Comparison of ENCODE assay signal across 8 cellular contexts in genomic region chr14:92323031-92323915, GRCh38. TPM values are rescaled to one million over a fixed set of nuclear protein-coding genes. Genes with fewer than 3 reads are reported as not detected.
A peak's percentile ranks its signal among the peaks of the same experiment; 100 is the strongest.
DNase-seq lines count a peak whose midpoint lies in the region; ATAC-seq lines count a peak whose summit lies in the region.
"Had no signal": no experiment of that assay in that cellular context is flagged by ENCODE, and none has a peak within 500 bp of the region (broad histone marks: within the 10 kb centered on the region; RNA-seq: fewer than 3 reads in every experiment).

SLC24A4 (plus strand) TSS chr14:92323165; CDS start chr14:92323831, 666 bp downstream.

- H3K9me3 ChIP-seq in iPS-15b (ENCODE audit: control insufficient read depth, insufficient read depth, low read length), result no peaks in the 10 kb centered on the region

- peak; percentile 88 for DNase-seq in H7
- no peak for DNase-seq in activated CD4-positive, alpha-beta memory T cell treated with anti-CD3 and anti-CD28 coated beads for 36 hours
- peak in 1 of 2 donors; percentile 51 for DNase-seq in stimulated activated effector memory CD8-positive, alpha-beta T cell treated with anti-CD3 and anti-CD28 coated beads, Interleukin-12 subunit alpha, Interleukin-12 subunit beta, amount 100 ng/mL, for 72 hours (ENCODE audit: low spot score in 2 of 2)
- DNase-seq in glomerular visceral epithelial cell (ENCODE audit: extremely low spot score), result no peak
- DNase-seq in NCI-H1092 (lab: John Stamatoyannopoulos, UW), result no peak

- H3K36me3 Mint-ChIP-seq in activated CD4-positive, alpha-beta memory T cell treated with anti-CD3 and anti-CD28 coated beads for 36 hours, result no peaks in the 10 kb centered on the region
- no peaks in the 10 kb centered on the region for H3K36me3 Mint-ChIP-seq in stimulated activated effector memory CD8-positive, alpha-beta T cell treated with anti-CD3 and anti-CD28 coated beads, Interleukin-12 subunit alpha, Interleukin-12 subunit beta, amount 100 ng/mL, for 72 hours

- CTCF ChIA-PET in activated CD4-positive, alpha-beta memory T cell treated with anti-CD3 and anti-CD28 coated beads for 36 hours (lab: Charles Lee), result no interaction called here

- peak; percentile 49 for ATAC-seq in stimulated activated effector memory CD8-positive, alpha-beta T cell treated with anti-CD3 and anti-CD28 coated beads, Interleukin-12 subunit alpha, Interleukin-12 subunit beta, amount 100 ng/mL, for 72 hours
- no peak for ATAC-seq in HG02884 (IDR thresholded peaks at IDR 0.05; ENCODE audit: unreplicated experiment)

- H3K4me1 Mint-ChIP-seq in activated CD4-positive, alpha-beta memory T cell treated with anti-CD3 and anti-CD28 coated beads for 36 hours (ENCODE audit: low read depth), result peaks cover 6% of the 10 kb centered on the region
- H3K4me1 Mint-ChIP-seq in stimulated activated effector memory CD8-positive, alpha-beta T cell treated with anti-CD3 and anti-CD28 coated beads, Interleukin-12 subunit alpha, Interleukin-12 subunit beta, amount 100 ng/mL, for 72 hours, result peaks cover 7% of the 10 kb centered on the region

- POLR2A ChIA-PET in activated CD4-positive, alpha-beta memory T cell treated with anti-CD3 and anti-CD28 coated beads for 36 hours (lab: Charles Lee), result no interaction called here

- peaks cover 53% of the 10 kb centered on the region for H3K27me3 Mint-ChIP-seq in activated CD4-positive, alpha-beta memory T cell treated with anti-CD3 and anti-CD28 coated beads for 36 hours

- no peak within 1 kb of the TSS for H3K9ac ChIP-seq in iPS-15b (ENCODE audit: low read depth, low read length)

- H3K4me3 ChIP-seq in H7 (ENCODE audit: insufficient read depth, low read depth, low read length) (peak within 1 kb of the TSS; percentile 41), iPS-15b (ENCODE audit: low read depth, low read length) (peak within 1 kb of the TSS; percentile 55)

- H3K4me1 ChIP-seq in iPS-15b (ENCODE audit: control insufficient read depth, insufficient read depth, low read length), result no peaks in the 10 kb centered on the region

- peaks cover 66% of the 10 kb centered on the region for H3K27me3 ChIP-seq in H7 (ENCODE audit: control insufficient read depth, insufficient read depth, low read length)
- peaks cover 78% of the 10 kb centered on the region for H3K27me3 ChIP-seq in iPS-15b (ENCODE audit: control insufficient read depth, insufficient read depth, low read length)

- intact Hi-C loops in activated CD4-positive, alpha-beta memory T cell treated with anti-CD3 and anti-CD28 coated beads for 36 hours (cut with micrococcal nuclease), result no loop called here

- H3K27ac Mint-ChIP-seq in activated CD4-positive, alpha-beta memory T cell treated with anti-CD3 and anti-CD28 coated beads for 36 hours, result no peak within 1 kb of the TSS
- no peak within 1 kb of the TSS for H3K27ac Mint-ChIP-seq in stimulated activated effector memory CD8-positive, alpha-beta T cell treated with anti-CD3 and anti-CD28 coated beads, Interleukin-12 subunit alpha, Interleukin-12 subunit beta, amount 100 ng/mL, for 72 hours

- peak within 1 kb of the TSS; percentile 25 for H3K4me3 Mint-ChIP-seq in activated CD4-positive, alpha-beta memory T cell treated with anti-CD3 and anti-CD28 coated beads for 36 hours
- peak within 1 kb of the TSS; percentile 66 for H3K4me3 Mint-ChIP-seq in stimulated activated effector memory CD8-positive, alpha-beta T cell treated with anti-CD3 and anti-CD28 coated beads, Interleukin-12 subunit alpha, Interleukin-12 subunit beta, amount 100 ng/mL, for 72 hours

- H3K9me3 Mint-ChIP-seq in activated CD4-positive, alpha-beta memory T cell treated with anti-CD3 and anti-CD28 coated beads for 36 hours, result no peaks in the 10 kb centered on the region
- peaks cover under 1% of the 10 kb centered on the region for H3K9me3 Mint-ChIP-seq in stimulated activated effector memory CD8-positive, alpha-beta T cell treated with anti-CD3 and anti-CD28 coated beads, Interleukin-12 subunit alpha, Interleukin-12 subunit beta, amount 100 ng/mL, for 72 hours

- no peaks in the 10 kb centered on the region for H3K36me3 ChIP-seq in H7 (replicated peaks; ENCODE audit: control insufficient read depth, insufficient read depth, low read length)
- no peaks in the 10 kb centered on the region for H3K36me3 ChIP-seq in iPS-15b (ENCODE audit: control insufficient read depth, insufficient read depth, low read length)

RNA-seq across cellular contexts. Expression of gene SLC24A4, which starts in this region (rescaled TPM):
- total RNA-seq in H7 (2014; rRNA removed; shearing (Covaris generic)), result under 0.01 TPM in 1 of 2 replicates, not detected in the other
- not detected for total RNA-seq in activated CD4-positive, alpha-beta memory T cell treated with anti-CD3 and anti-CD28 coated beads for 36 hours
- total RNA-seq: LHCN-M2 had no signal

Comparison
In these comparisons a context has a peak if more than half of its experiments do, and no peak if none do; other contexts are left out.
1. Peak in DNase-seq and H3K4me3 ChIP-seq in H7; RNA of the gene not detected or under 1 TPM.